15 cellular contexts compared by ENCODE assay signal in genomic region chr17:10286324-10286723, GRCh38.
"Had no signal": no experiment of that assay in that cellular context is flagged by ENCODE, and none has a peak within 500 bp of the region (broad histone marks: within the 10 kb centered on the region; RNA-seq: fewer than 3 reads in every experiment).

No MANE protein-coding gene starts in this region.

- H3K9me3 ChIP-seq: lower lobe of right lung, psoas muscle had no signal

- DNase-seq: activated CD4-positive, alpha-beta T cell treated with anti-CD3 and anti-CD28 coated beads for 4 hours; activated CD8-positive, alpha-beta memory T cell treated with anti-CD3 and anti-CD28 coated beads, Interleukin-2, amount 50 U/mL, for 48 hours; activated CD8-positive, alpha-beta T cell treated with anti-CD3 and anti-CD28 coated beads, Interleukin-2, amount 10 ng/mL, durations not matched to agents 7 days and 5 days; activated gamma-delta T cell; activated naive CD8-positive, alpha-beta T cell treated with anti-CD3 and anti-CD28 coated beads for 36 hours; activated T-cell treated with anti-CD3 and anti-CD28 coated beads, Interleukin-2, amount 50 U/mL, for 72 hours; erythroblast; hippocampal formation; lower lobe of right lung; nephron progenitor cell; psoas muscle; stimulated activated CD4-positive, alpha-beta T cell treated with anti-CD3 and anti-CD28 coated beads, Interleukin-1b, Interleukin-23, amount 100 ng/mL, for 48 hours; T-helper 2 cell had no signal

- H3K4me1 Mint-ChIP-seq: activated naive CD8-positive, alpha-beta T cell treated with anti-CD3 and anti-CD28 coated beads for 36 hours; nephron progenitor cell had no signal

- H3K4me3 Mint-ChIP-seq: activated CD8-positive, alpha-beta T cell treated with anti-CD3 and anti-CD28 coated beads, Interleukin-2, amount 10 ng/mL, durations not matched to agents 7 days and 5 days; activated naive CD8-positive, alpha-beta T cell treated with anti-CD3 and anti-CD28 coated beads for 36 hours; activated T-cell treated with anti-CD3 and anti-CD28 coated beads, Interleukin-2, amount 50 U/mL, for 72 hours; mesothelial cell of epicardium; nephron progenitor cell had no signal

- ATAC-seq: activated CD8-positive, alpha-beta T cell treated with anti-CD3 and anti-CD28 coated beads, Interleukin-2, amount 10 ng/mL, durations not matched to agents 7 days and 5 days; activated T-cell treated with anti-CD3 and anti-CD28 coated beads, Interleukin-2, amount 50 U/mL, for 72 hours; lower lobe of right lung; psoas muscle; sciatic nerve had no signal

- H3K36me3 ChIP-seq: lower lobe of right lung had no signal

- H3K36me3 Mint-ChIP-seq: activated naive CD8-positive, alpha-beta T cell treated with anti-CD3 and anti-CD28 coated beads for 36 hours had no signal

- H3K4me3 ChIP-seq: lower lobe of right lung, psoas muscle had no signal

- H3K27ac ChIP-seq: lower lobe of right lung, psoas muscle had no signal

- H3K27ac Mint-ChIP-seq: activated CD8-positive, alpha-beta T cell treated with anti-CD3 and anti-CD28 coated beads, Interleukin-2, amount 10 ng/mL, durations not matched to agents 7 days and 5 days; activated naive CD8-positive, alpha-beta T cell treated with anti-CD3 and anti-CD28 coated beads for 36 hours; activated T-cell treated with anti-CD3 and anti-CD28 coated beads, Interleukin-2, amount 50 U/mL, for 72 hours had no signal

- H3K4me1 ChIP-seq: lower lobe of right lung, psoas muscle had no signal

- H3K9me3 Mint-ChIP-seq: activated naive CD8-positive, alpha-beta T cell treated with anti-CD3 and anti-CD28 coated beads for 36 hours; activated T-cell treated with anti-CD3 and anti-CD28 coated beads, Interleukin-2, amount 50 U/mL, for 72 hours; nephron progenitor cell had no signal
